ENCODE assay signal across 18 cellular contexts in the genomic region with DNA sequence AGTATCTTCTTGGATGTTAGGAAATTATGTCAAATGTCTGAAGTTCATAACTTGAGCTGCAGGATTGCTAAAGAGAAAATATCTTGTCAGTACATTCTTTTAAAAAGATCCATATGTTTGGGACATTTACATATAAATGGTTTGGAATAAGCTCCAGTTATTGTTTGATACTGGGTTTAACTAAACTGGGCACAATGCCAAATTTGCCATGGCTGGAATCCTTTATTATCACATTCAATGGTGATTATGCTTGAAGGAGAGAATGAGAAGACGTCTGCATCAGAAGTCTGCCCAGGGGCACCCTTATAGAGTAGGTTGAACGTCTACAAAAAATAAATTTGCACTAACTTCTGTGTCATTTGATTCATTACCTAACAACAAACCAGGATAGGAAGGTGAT.
"Had no signal": no experiment of that assay in that cellular context is flagged by ENCODE, and none has a peak within 500 bp of the region (broad histone marks: within the 10 kb centered on the region; RNA-seq: fewer than 3 reads in every experiment).

No MANE protein-coding gene starts in this region.

- H3K27me3 ChIP-seq: brain microvascular endothelial cell, esophagus squamous epithelium, tibial nerve, vagina had no signal

- H3K27ac ChIP-seq: brain microvascular endothelial cell, esophagus squamous epithelium, tibial nerve, vagina had no signal

- DNase-seq: activated CD4-positive, CD25-positive, alpha-beta regulatory T cell treated with anti-CD3 and anti-CD28 coated beads, Interleukin-2, amount 50 U/mL, for 72 hours; activated naive CD4-positive, alpha-beta T cell; activated naive CD8-positive, alpha-beta T cell treated with anti-CD3 and anti-CD28 coated beads, Interleukin-2, amount 10 ng/mL, durations not matched to agents 7 days and 5 days; activated T-cell treated with anti-CD3 and anti-CD28 coated beads for 4 hours; brain microvascular endothelial cell; cortex of kidney; effector CD4-positive, alpha-beta T cell; esophagus squamous epithelium; head of caudate nucleus; immature natural killer cell; nucleus accumbens; posterior cingulate gyrus; retina; stimulated activated CD4-positive, alpha-beta T cell treated with anti-CD3 and anti-CD28 coated beads, Interleukin-12 subunit alpha, Interleukin-12 subunit beta, amount 100 ng/mL, for 4 hours; stimulated activated CD4-positive, alpha-beta T cell treated with anti-CD3 and anti-CD28 coated beads, Interleukin-2, amount 100 ng/mL, for 24 hours had no signal

- H3K4me3 Mint-ChIP-seq: activated naive CD8-positive, alpha-beta T cell treated with anti-CD3 and anti-CD28 coated beads, Interleukin-2, amount 10 ng/mL, durations not matched to agents 7 days and 5 days; immature natural killer cell; natural killer cell treated with Interleukin-12 subunit alpha and Interleukin-12 subunit beta and Interleukin-15 and Interleukin-18, amount 100 ng/mL, for 72 hours had no signal

- H3K9me3 ChIP-seq: esophagus squamous epithelium, tibial nerve, vagina had no signal

- H3K4me1 Mint-ChIP-seq: activated naive CD8-positive, alpha-beta T cell treated with anti-CD3 and anti-CD28 coated beads, Interleukin-2, amount 10 ng/mL, durations not matched to agents 7 days and 5 days; immature natural killer cell had no signal

- H3K4me3 ChIP-seq: esophagus squamous epithelium, tibial nerve, vagina had no signal

- H3K36me3 ChIP-seq: brain microvascular endothelial cell, esophagus squamous epithelium, tibial nerve, vagina had no signal

- H3K4me1 ChIP-seq: esophagus squamous epithelium, tibial nerve, vagina had no signal

- H3K36me3 Mint-ChIP-seq: activated naive CD8-positive, alpha-beta T cell treated with anti-CD3 and anti-CD28 coated beads, Interleukin-2, amount 10 ng/mL, durations not matched to agents 7 days and 5 days; immature natural killer cell had no signal

- H3K27me3 Mint-ChIP-seq: activated naive CD8-positive, alpha-beta T cell treated with anti-CD3 and anti-CD28 coated beads, Interleukin-2, amount 10 ng/mL, durations not matched to agents 7 days and 5 days; natural killer cell treated with Interleukin-12 subunit alpha and Interleukin-12 subunit beta and Interleukin-15 and Interleukin-18, amount 100 ng/mL, for 72 hours had no signal

- ATAC-seq: natural killer cell treated with Interleukin-12 subunit alpha and Interleukin-12 subunit beta and Interleukin-15 and Interleukin-18, amount 100 ng/mL, for 72 hours had no signal

- H3K27ac Mint-ChIP-seq: activated naive CD8-positive, alpha-beta T cell treated with anti-CD3 and anti-CD28 coated beads, Interleukin-2, amount 10 ng/mL, durations not matched to agents 7 days and 5 days; immature natural killer cell; natural killer cell treated with Interleukin-12 subunit alpha and Interleukin-12 subunit beta and Interleukin-15 and Interleukin-18, amount 100 ng/mL, for 72 hours had no signal
